In the genomic region with DNA sequence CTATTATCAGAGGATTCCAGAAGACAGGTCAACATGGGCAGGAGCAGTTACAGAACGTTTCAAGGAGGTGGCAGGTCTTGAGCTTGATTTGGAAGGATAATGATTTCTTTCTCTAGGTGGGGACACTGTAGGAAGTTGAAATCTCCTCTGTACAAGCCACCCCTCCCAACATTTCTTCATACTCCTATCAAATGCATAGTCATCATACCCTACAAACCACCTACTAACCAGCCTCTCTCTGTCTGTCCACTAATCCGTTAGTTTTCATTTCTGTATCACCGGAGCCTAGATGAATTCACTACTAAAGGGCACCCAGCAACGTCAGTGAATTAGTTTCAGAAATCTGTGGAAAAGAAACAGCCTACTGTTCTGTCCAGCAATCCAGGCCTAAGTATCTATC, we compare ENCODE assay signal across 16 cellular contexts. TPM values are rescaled to one million over a fixed set of nuclear protein-coding genes. Genes with fewer than 3 reads are reported as not detected.
DNase-seq lines count a peak whose midpoint lies in the region; ATAC-seq and TF ChIP-seq lines count a peak whose summit lies in the region.
"Had no signal": no experiment of that assay in that cellular context is flagged by ENCODE, and none has a peak within 500 bp of the region (broad histone marks: within the 10 kb centered on the region; RNA-seq: fewer than 3 reads in every experiment).

No MANE protein-coding gene starts in this region.

- peaks cover 42% of the 10 kb centered on the region for H3K27me3 Mint-ChIP-seq in T-helper 2 cell treated with Interferon-gamma antibody and Interleukin-4, amounts not matched to agents 5 μg/mL and 100 μg/mL, for 36 hours (ENCODE audit: low read depth)
- H3K27me3 Mint-ChIP-seq in endothelial cell (ENCODE audit: unreplicated experiment), result peaks cover 11% of the 10 kb centered on the region
- peaks cover 21% of the 10 kb centered on the region for H3K27me3 Mint-ChIP-seq in neural crest cell (ENCODE audit: low read depth)

- ATAC-seq in PC-3 (no peak), HG03280 (IDR thresholded peaks at IDR 0.05; ENCODE audit: unreplicated experiment) (no peak)
- ATAC-seq: A549, HCT116, mucosa of descending colon had no signal

- H3K4me2 ChIP-seq in PC-3 (ENCODE audit: low read length), result peak overlapping the region; percentile 93; the same call in 1 of the 2 replicates

- H3K27me3 ChIP-seq in PC-3 (ENCODE audit: low read length) (no peaks in the 10 kb centered on the region), sigmoid colon (no peaks in the 10 kb centered on the region)

- TF ChIP-seq CTCF in PC-3 (conservative IDR thresholded peaks at IDR 0.05; ENCODE audit: low read depth, low read length), result no peak
- no peak for TF ChIP-seq CTCF in endothelial cell (IDR thresholded peaks at IDR 0.05; ENCODE audit: unreplicated experiment)
- no peak for TF ChIP-seq CTCF in neural crest cell (conservative IDR thresholded peaks at IDR 0.05)
- no peak for TF ChIP-seq CTCF in sigmoid colon (IDR thresholded peaks at IDR 0.05)

- H3K4me1 ChIP-seq in PC-3 (ENCODE audit: insufficient read depth, low read length) (peaks cover 7% of the 10 kb centered on the region), sigmoid colon (peaks cover 0 to 32% (median 19%) of the 10 kb centered on the region in 4 donors)

- DNase-seq in T-helper 2 cell treated with Interferon-gamma antibody and Interleukin-4, amounts not matched to agents 5 μg/mL and 100 μg/mL, for 36 hours (ENCODE audit: low spot score), result no peak
- DNase-seq in T-helper 2 cell (no peak), PC-3 (no peak), endothelial cell (ENCODE audit: low spot score) (no peak), neural crest cell (ENCODE audit: low read depth, low spot score) (no peak), A172 (ENCODE audit: low spot score) (no peak), sigmoid colon (no peak)
- DNase-seq: activated naive CD8-positive, alpha-beta T cell treated with anti-CD3 and anti-CD28 coated beads, Interleukin-2, amount 10 ng/mL, durations not matched to agents 7 days and 5 days; mucosa of descending colon; NCI-H2081 treated with DMSO at 0.1 percent for 48 hours; stimulated activated CD4-positive, alpha-beta T cell treated with anti-CD3 and anti-CD28 coated beads, Interleukin-15, amount 100 ng/mL, for 24 hours had no signal

- H3K9me3 Mint-ChIP-seq in T-helper 2 cell treated with Interferon-gamma antibody and Interleukin-4, amounts not matched to agents 5 μg/mL and 100 μg/mL, for 36 hours, result no peaks in the 10 kb centered on the region
- no peaks in the 10 kb centered on the region for H3K9me3 Mint-ChIP-seq in endothelial cell (ENCODE audit: unreplicated experiment)
- no peaks in the 10 kb centered on the region for H3K9me3 Mint-ChIP-seq in neural crest cell
- H3K9me3 Mint-ChIP-seq: activated naive CD8-positive, alpha-beta T cell treated with anti-CD3 and anti-CD28 coated beads, Interleukin-2, amount 10 ng/mL, durations not matched to agents 7 days and 5 days; stimulated activated naive CD8-positive, alpha-beta T cell treated with anti-CD3 and anti-CD28 coated beads, Interleukin-15, Interleukin-2, amounts not matched to agents 100 ng/mL and 50 ng/mL, for 24 hours had no signal

- peaks cover 28% of the 10 kb centered on the region for H3K79me2 ChIP-seq in PC-3 (ENCODE audit: low read length)

- H3K9me3 ChIP-seq in PC-3 (ENCODE audit: low read length) (no peaks in the 10 kb centered on the region), sigmoid colon (no peaks in the 10 kb centered on the region)
- H3K9me3 ChIP-seq: A549, mucosa of descending colon had no signal

- intact Hi-C loops in PC-3 (cut with micrococcal nuclease), result loop anchor here (5.0 kb wide), 1 partner anchor 182 kb away; no protein-coding TSS in a partner anchor
- intact Hi-C loops in sigmoid colon (cut with DNase I), result loop anchor here (2.0 to 5.0 kb wide), 4 partner anchors 193 to 558 kb away; a partner anchor contains a TSS

- H3K36me3 Mint-ChIP-seq in T-helper 2 cell treated with Interferon-gamma antibody and Interleukin-4, amounts not matched to agents 5 μg/mL and 100 μg/mL, for 36 hours (ENCODE audit: low read depth), result peaks cover 3% of the 10 kb centered on the region
- H3K36me3 Mint-ChIP-seq in endothelial cell (ENCODE audit: low read depth, unreplicated experiment), result peaks cover 18% of the 10 kb centered on the region
- H3K36me3 Mint-ChIP-seq in neural crest cell (ENCODE audit: low read depth), result peaks cover 3% of the 10 kb centered on the region
- H3K36me3 Mint-ChIP-seq: activated naive CD8-positive, alpha-beta T cell treated with anti-CD3 and anti-CD28 coated beads, Interleukin-2, amount 10 ng/mL, durations not matched to agents 7 days and 5 days had no signal

- POLR2A ChIA-PET in PC-3 (lab: Charles Lee; ENCODE audit: unreplicated experiment), result no interaction called here

- no peaks in the 10 kb centered on the region for H3K9me2 ChIP-seq in PC-3 (replicated peaks; ENCODE audit: low read length)

- no peak overlapping the region; the same call in 1 of the 2 replicates for H3K4me3 ChIP-seq in PC-3 (ENCODE audit: low read length)
- no peak overlapping the region for H3K4me3 ChIP-seq in sigmoid colon
- H3K4me3 ChIP-seq: A549, mucosa of descending colon had no signal

- no peaks in the 10 kb centered on the region for H3F3A ChIP-seq in PC-3 (ENCODE audit: low read length, unreplicated experiment)

- no peaks in the 10 kb centered on the region for H3K36me3 ChIP-seq in PC-3 (ENCODE audit: low read depth, low read length)
- no peaks in the 10 kb centered on the region for H3K36me3 ChIP-seq in sigmoid colon

- H3K4me1 Mint-ChIP-seq in T-helper 2 cell treated with Interferon-gamma antibody and Interleukin-4, amounts not matched to agents 5 μg/mL and 100 μg/mL, for 36 hours (ENCODE audit: low read depth), result peaks cover 17% of the 10 kb centered on the region
- H3K4me1 Mint-ChIP-seq in endothelial cell (ENCODE audit: unreplicated experiment) (peaks cover 20% of the 10 kb centered on the region), neural crest cell (peaks cover 19% of the 10 kb centered on the region)

- H3K9ac ChIP-seq in PC-3 (ENCODE audit: low read length), result no peak overlapping the region

- no peak overlapping the region for H3K27ac Mint-ChIP-seq in T-helper 2 cell treated with Interferon-gamma antibody and Interleukin-4, amounts not matched to agents 5 μg/mL and 100 μg/mL, for 36 hours
- H3K27ac Mint-ChIP-seq in endothelial cell (ENCODE audit: unreplicated experiment) (no peak overlapping the region), neural crest cell (ENCODE audit: unreplicated experiment) (no peak overlapping the region)
- H3K27ac Mint-ChIP-seq: activated naive CD8-positive, alpha-beta T cell treated with anti-CD3 and anti-CD28 coated beads, Interleukin-2, amount 10 ng/mL, durations not matched to agents 7 days and 5 days; CD14-positive monocyte; stimulated activated naive CD8-positive, alpha-beta T cell treated with anti-CD3 and anti-CD28 coated beads, Interleukin-15, Interleukin-2, amounts not matched to agents 100 ng/mL and 50 ng/mL, for 24 hours had no signal

- H3K4me3 Mint-ChIP-seq in T-helper 2 cell treated with Interferon-gamma antibody and Interleukin-4, amounts not matched to agents 5 μg/mL and 100 μg/mL, for 36 hours, result peak overlapping the region; percentile 13
- H3K4me3 Mint-ChIP-seq in endothelial cell (ENCODE audit: unreplicated experiment), result peak overlapping the region; percentile 21
- H3K4me3 Mint-ChIP-seq in neural crest cell, result peak overlapping the region; percentile 100
- H3K4me3 Mint-ChIP-seq: activated naive CD8-positive, alpha-beta T cell treated with anti-CD3 and anti-CD28 coated beads, Interleukin-2, amount 10 ng/mL, durations not matched to agents 7 days and 5 days had no signal

- BruUV-seq in PC-3 (replicated peaks; lab: Mats Ljungman, UMichigan), result no TSS peak

- 47 to 59% methylated on average over 4 of the region's 4 CpGs for WGBS in sigmoid colon, 2 donors

- CTCF ChIA-PET in PC-3 (lab: Charles Lee), result no interaction called here

- H2AFZ ChIP-seq in PC-3 (ENCODE audit: low read length), result no peak overlapping the region

- TF ChIP-seq EP300 in sigmoid colon (IDR thresholded peaks at IDR 0.05), result no peak

- no peaks in the 10 kb centered on the region for H4K20me1 ChIP-seq in PC-3 (ENCODE audit: low read length)

- no peak overlapping the region for H3K27ac ChIP-seq in PC-3 (ENCODE audit: low read length)
- H3K27ac ChIP-seq in sigmoid colon, result no peak overlapping the region
- H3K27ac ChIP-seq: A549 had no signal

- TF ChIP-seq POLR2A in sigmoid colon (IDR thresholded peaks at IDR 0.05), result no peak

RNA-seq across cellular contexts. Expression of a gene that starts 1.3 kb away (rescaled TPM):
- 4.4 and 5.2 TPM in 2 replicates for total RNA-seq in PC-3 (2014; rRNA removed)
- total RNA-seq in endothelial cell (ENCODE audit: unreplicated experiment), result 19.3 TPM
- 11.0 and 11.6 TPM in 2 replicates for total RNA-seq in neural crest cell
- 2.0 and 2.3 TPM in 2 replicates for total RNA-seq in A172 (2014; rRNA removed; shearing (Covaris generic))
- 1 to 10 TPM; 4.5 to 8.1 (median 5.5) TPM for total RNA-seq in sigmoid colon
- polyA plus RNA-seq in sigmoid colon, result 1 to 10 TPM in 2 of 3 donors, under 1 TPM in 1; 0.60 to 5.1 (median 1.2) TPM

RNA-seq across cellular contexts. Expression of a gene that starts 2.2 kb away (rescaled TPM):
- 7.3 and 9.0 TPM in 2 replicates for total RNA-seq in PC-3 (2014; rRNA removed)
- 44.7 TPM for total RNA-seq in endothelial cell (ENCODE audit: unreplicated experiment)
- 34.0 and 37.8 TPM in 2 replicates for total RNA-seq in neural crest cell
- total RNA-seq in A172 (2014; rRNA removed; shearing (Covaris generic)), result 16.8 and 17.0 TPM in 2 replicates
- 10 to 100 TPM; 11.6 to 20.6 (median 17.4) TPM for total RNA-seq in sigmoid colon
- polyA plus RNA-seq in sigmoid colon, result 1 to 10 TPM; 1.2 to 9.3 (median 2.1) TPM

RNA-seq across cellular contexts. Expression of a gene that starts 14.5 kb away (rescaled TPM):
- total RNA-seq in PC-3 (2014; rRNA removed), result 5.0 and 7.4 TPM in 2 replicates
- 16.8 TPM for total RNA-seq in endothelial cell (ENCODE audit: unreplicated experiment)
- total RNA-seq in neural crest cell, result 19.7 and 20.5 TPM in 2 replicates
- 11.8 and 14.0 TPM in 2 replicates for total RNA-seq in A172 (2014; rRNA removed; shearing (Covaris generic))
- 10 to 100 TPM; 15.0 to 18.2 (median 15.8) TPM for total RNA-seq in sigmoid colon
- 1 to 10 TPM; 1.8 to 9.7 (median 2.4) TPM for polyA plus RNA-seq in sigmoid colon

Comparison
In these comparisons a context has a peak if more than half of its experiments do, and no peak if none do; other contexts are left out.
1. H3K4me3 Mint-ChIP-seq: peak in every context shown above with its lines; median percentile 100 in neural crest cell; 21 in endothelial cell; 13 in T-helper 2 cell treated with Interferon-gamma antibody and Interleukin-4, amounts not matched to agents 5 μg/mL and 100 μg/mL, for 36 hours.